In genomic region chr2:197184959-197185586, GRCh38 we compare ENCODE assay signal across 12 cellular contexts.
DNase-seq lines count a peak whose midpoint lies in the region; ATAC-seq, FAIRE-seq and TF ChIP-seq lines count a peak whose summit lies in the region.
"Had no signal": no experiment of that assay in that cellular context is flagged by ENCODE, and none has a peak within 500 bp of the region (broad histone marks: within the 10 kb centered on the region; RNA-seq: fewer than 3 reads in every experiment).

No MANE protein-coding gene starts in this region.

- no peaks in the 10 kb centered on the region for H3K9me2 ChIP-seq in hepatocyte (replicated peaks; ENCODE audit: insufficient read depth)

- H3K4me3 Mint-ChIP-seq in astrocyte (ENCODE audit: unreplicated experiment) = no peak overlapping the region
- H3K4me3 Mint-ChIP-seq: nephron had no signal

- H3K36me3 ChIP-seq in astrocyte (ENCODE audit: insufficient read depth, low read length) = no peaks in the 10 kb centered on the region
- H3K36me3 ChIP-seq in hepatocyte (replicated peaks; ENCODE audit: insufficient read depth, low read depth) = no peaks in the 10 kb centered on the region
- H3K36me3 ChIP-seq in skeletal muscle tissue (ENCODE audit: control insufficient read depth in 3 of 3, insufficient read depth in 3 of 3, low read length in 3 of 3) = no peaks in the 10 kb centered on the region

- H3K79me2 ChIP-seq in astrocyte (ENCODE audit: insufficient read depth, low read length) = no peaks in the 10 kb centered on the region
- no peaks in the 10 kb centered on the region for H3K79me2 ChIP-seq in hepatocyte

- H2AFZ ChIP-seq in astrocyte (ENCODE audit: low read depth, low read length) (no peak overlapping the region), hepatocyte (no peak overlapping the region)

- no peaks in the 10 kb centered on the region for H3K36me3 Mint-ChIP-seq in astrocyte (ENCODE audit: low read depth, unreplicated experiment)

- no peak overlapping the region for H3K9ac ChIP-seq in astrocyte (ENCODE audit: low read length)
- H3K9ac ChIP-seq in skeletal muscle tissue (ENCODE audit: low read depth in 1 of 3, low read length in 3 of 3) = peak overlapping the region in 1 of 3 donors; percentile 18

- H3K4me1 Mint-ChIP-seq in astrocyte (ENCODE audit: low read depth, unreplicated experiment) = peaks cover 10% of the 10 kb centered on the region

- TF ChIP-seq CTCF in LNCaP clone FGC (IDR thresholded peaks at IDR 0.05; ENCODE audit: control insufficient read depth, extremely low read depth, insufficient read depth) = no peak
- TF ChIP-seq CTCF in astrocyte (IDR thresholded peaks at IDR 0.05; ENCODE audit: insufficient read depth, low read depth, low read length) = no peak
- no peak for TF ChIP-seq CTCF in hepatocyte (IDR thresholded peaks at IDR 0.05; ENCODE audit: poor library complexity)

- H3K9me3 ChIP-seq in astrocyte (ENCODE audit: insufficient read depth, low read depth, low read length) (no peaks in the 10 kb centered on the region), hepatocyte (ENCODE audit: low read depth) (no peaks in the 10 kb centered on the region), skeletal muscle tissue (ENCODE audit: control insufficient read depth in 3 of 3, low read length in 3 of 3) (no peaks in the 10 kb centered on the region)

- no peak for FAIRE-seq in astrocyte (lab: Jason Lieb, UNC)

- no peaks in the 10 kb centered on the region for H4K20me1 ChIP-seq in astrocyte (ENCODE audit: insufficient read depth, low read length)
- H4K20me1 ChIP-seq in hepatocyte (ENCODE audit: insufficient read depth, poor library complexity, severe bottlenecking) = no peaks in the 10 kb centered on the region

- H3K27me3 ChIP-seq in astrocyte (ENCODE audit: insufficient read depth, low read length) (no peaks in the 10 kb centered on the region), hepatocyte (no peaks in the 10 kb centered on the region), skeletal muscle tissue (ENCODE audit: control insufficient read depth in 3 of 3, insufficient read depth in 3 of 3, low read length in 3 of 3) (no peaks in the 10 kb centered on the region)

- ATAC-seq in HG03521 (IDR thresholded peaks at IDR 0.05; ENCODE audit: unreplicated experiment) (no peak), HG02981 (IDR thresholded peaks at IDR 0.05; ENCODE audit: unreplicated experiment) (no peak)

- 85% methylated on average over 6 of the region's 6 CpGs for WGBS in hepatocyte (ENCODE audit: low lambda C conversion rate, missing lambda C conversion rate)

- H3K27me3 Mint-ChIP-seq in astrocyte (ENCODE audit: low read depth, unreplicated experiment) = peaks cover 2% of the 10 kb centered on the region

- peaks cover 4% of the 10 kb centered on the region for H3K9me3 Mint-ChIP-seq in astrocyte (ENCODE audit: unreplicated experiment)
- H3K9me3 Mint-ChIP-seq: nephron had no signal

- H3K27ac ChIP-seq in astrocyte (ENCODE audit: low read depth, low read length) (no peak overlapping the region), hepatocyte (no peak overlapping the region), skeletal muscle tissue (ENCODE audit: low read depth, low read length) (peak overlapping the region; percentile 78)

- DNase-seq in LNCaP clone FGC (ENCODE audit: low read depth) (peak; percentile 86), astrocyte (ENCODE audit: low read depth) (peak; percentile 80), hepatocyte (ENCODE audit: low spot score) (peak; percentile 20), middle frontal gyrus (ENCODE audit: extremely low spot score, low spot score) (no peak)
- DNase-seq in activated CD4-positive, CD25-positive, alpha-beta regulatory T cell (lab: John Stamatoyannopoulos, UW) = no peak
- DNase-seq: activated CD4-positive, alpha-beta T cell treated with anti-CD3 and anti-CD28 coated beads for 48 hours; effector CD4-positive, alpha-beta T cell; NCI-H524 had no signal

- no peak overlapping the region for H3K27ac Mint-ChIP-seq in astrocyte (ENCODE audit: unreplicated experiment)

- H3K4me1 ChIP-seq in astrocyte (ENCODE audit: insufficient read depth, low read length) (peaks cover 27% of the 10 kb centered on the region), hepatocyte (ENCODE audit: insufficient read depth) (no peaks in the 10 kb centered on the region), skeletal muscle tissue (ENCODE audit: control insufficient read depth in 3 of 3, insufficient read depth in 3 of 3, low read length in 3 of 3) (peaks cover 9 to 27% (median 21%) of the 10 kb centered on the region in 3 donors)

- H3K4me3 ChIP-seq in LNCaP clone FGC (ENCODE audit: low read depth, low read length) = no peak overlapping the region
- no peak overlapping the region for H3K4me3 ChIP-seq in astrocyte (ENCODE audit: insufficient read depth, low read depth, low read length)
- H3K4me3 ChIP-seq in hepatocyte = no peak overlapping the region
- peak overlapping the region in 1 of 3 donors; percentile 33 for H3K4me3 ChIP-seq in skeletal muscle tissue (ENCODE audit: low read length in 3 of 3)

- no peak overlapping the region for H3K4me2 ChIP-seq in astrocyte (ENCODE audit: low read length)
- H3K4me2 ChIP-seq in hepatocyte = no peak overlapping the region

Comparison
In these comparisons a context has a peak if more than half of its experiments do, and no peak if none do; other contexts are left out.
1. DNase-seq: peak in LNCaP clone FGC (single experiment), astrocyte (single experiment) and hepatocyte (single experiment); none in activated CD4-positive, CD25-positive, alpha-beta regulatory T cell (0 of 4) and middle frontal gyrus (single experiment).